ENCODE assay signal across 20 cellular contexts in genomic region chr3:127593187-127593586, GRCh38.
"Had no signal": no experiment of that assay in that cellular context is flagged by ENCODE, and none has a peak within 500 bp of the region (broad histone marks: within the 10 kb centered on the region; RNA-seq: fewer than 3 reads in every experiment).

No MANE protein-coding gene starts in this region.

- H3K27ac ChIP-seq: colonic mucosa, esophagus squamous epithelium, psoas muscle, right lobe of liver, transverse colon had no signal

- H3K4me2 ChIP-seq: smooth muscle cell had no signal

- H3K4me3 Mint-ChIP-seq: activated CD4-positive, alpha-beta T cell treated with anti-CD3 and anti-CD28 coated beads, Interleukin-2, amount 10 ng/mL, durations not matched to agents 7 days and 5 days had no signal

- H3K36me3 Mint-ChIP-seq: naive thymus-derived CD8-positive, alpha-beta T cell had no signal

- H3K9me3 ChIP-seq: colonic mucosa, esophagus squamous epithelium, left lung, mucosa of descending colon, psoas muscle, right lobe of liver, transverse colon had no signal

- DNase-seq: activated CD4-positive, alpha-beta T cell treated with anti-CD3 and anti-CD28 coated beads, Interleukin-2, amount 10 ng/mL, durations not matched to agents 7 days and 5 days; activated effector memory CD4-positive, alpha-beta T cell treated with Interleukin-2 at 50 U/mL for 16 hours; central memory CD4-positive, alpha-beta T cell; colonic mucosa; esophagus squamous epithelium; hypothalamus; kidney; left lung; mucosa of descending colon; naive thymus-derived CD8-positive, alpha-beta T cell; psoas muscle; right lobe of liver; stimulated activated CD4-positive, alpha-beta T cell treated with anti-CD3 and anti-CD28 coated beads, Interleukin-4, amount 100 ng/mL, for 4 hours; stimulated activated CD8-positive, alpha-beta memory T cell treated with anti-CD3 and anti-CD28 coated beads, Interleukin-4, amount 100 ng/mL, for 48 hours; stimulated activated naive CD4-positive, alpha-beta T cell treated with Interleukin-2 at 50 U/mL for 16 hours; substantia nigra; T-helper 9 cell; transverse colon had no signal

- ATAC-seq: activated naive CD4-positive, alpha-beta T cell treated with anti-CD3 and anti-CD28 coated beads, Interleukin-2, amount 50 U/mL, for 72 hours; left lung; mucosa of descending colon; naive thymus-derived CD8-positive, alpha-beta T cell; psoas muscle; right lobe of liver had no signal

- H3K4me3 ChIP-seq: colonic mucosa, esophagus squamous epithelium, left lung, mucosa of descending colon, psoas muscle, right lobe of liver, smooth muscle cell, transverse colon had no signal

- H3K27ac Mint-ChIP-seq: activated CD4-positive, alpha-beta T cell treated with anti-CD3 and anti-CD28 coated beads, Interleukin-2, amount 10 ng/mL, durations not matched to agents 7 days and 5 days; activated naive CD4-positive, alpha-beta T cell treated with anti-CD3 and anti-CD28 coated beads, Interleukin-2, amount 50 U/mL, for 72 hours had no signal

- H3K27me3 ChIP-seq: colonic mucosa, esophagus squamous epithelium, left lung, right lobe of liver, transverse colon had no signal

- H3K36me3 ChIP-seq: colonic mucosa, esophagus squamous epithelium, left lung, right lobe of liver, transverse colon had no signal

- H3K9me3 Mint-ChIP-seq: activated CD4-positive, alpha-beta T cell treated with anti-CD3 and anti-CD28 coated beads, Interleukin-2, amount 10 ng/mL, durations not matched to agents 7 days and 5 days; activated naive CD4-positive, alpha-beta T cell treated with anti-CD3 and anti-CD28 coated beads, Interleukin-2, amount 50 U/mL, for 72 hours; naive thymus-derived CD8-positive, alpha-beta T cell had no signal

- H3K27me3 Mint-ChIP-seq: activated CD4-positive, alpha-beta T cell treated with anti-CD3 and anti-CD28 coated beads, Interleukin-2, amount 10 ng/mL, durations not matched to agents 7 days and 5 days; naive thymus-derived CD8-positive, alpha-beta T cell had no signal
